In the genomic region with DNA sequence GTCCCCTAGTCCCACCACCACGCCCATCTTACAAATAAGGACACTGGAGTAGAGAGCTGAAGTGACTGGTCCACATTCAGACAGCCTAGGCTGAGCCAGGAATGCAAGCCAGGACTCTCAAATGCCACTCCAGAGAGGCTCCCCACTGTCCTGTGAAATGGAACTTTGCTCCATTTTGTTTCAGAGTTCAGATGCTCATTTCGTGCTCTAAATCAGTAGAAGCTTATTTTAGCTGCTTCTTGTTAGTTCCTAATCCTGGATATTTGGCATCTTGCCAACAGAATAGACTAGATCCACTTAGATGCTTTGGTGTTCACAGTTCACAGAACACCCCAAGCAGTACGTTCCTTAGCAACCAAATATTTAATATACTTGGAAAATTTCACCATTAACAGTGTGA, we compare ENCODE assay signal across 12 cellular contexts. TPM values are rescaled to one million over a fixed set of nuclear protein-coding genes. Genes with fewer than 3 reads are reported as not detected.
DNase-seq lines count a peak whose midpoint lies in the region; ATAC-seq and TF ChIP-seq lines count a peak whose summit lies in the region.
"Had no signal": no experiment of that assay in that cellular context is flagged by ENCODE, and none has a peak within 500 bp of the region (broad histone marks: within the 10 kb centered on the region; RNA-seq: fewer than 3 reads in every experiment).

No MANE protein-coding gene starts in this region.

- no peaks in the 10 kb centered on the region for H3K27me3 ChIP-seq in adrenal gland

- H3K4me1 ChIP-seq in adrenal gland (replicated peaks in 1 of 2), result no peaks in the 10 kb centered on the region

- no peaks in the 10 kb centered on the region for H3K9me3 ChIP-seq in adrenal gland (replicated peaks in 1 of 3)

- no peak overlapping the region for H3K27ac ChIP-seq in adrenal gland

- H3K36me3 ChIP-seq in adrenal gland (replicated peaks in 1 of 2), result peaks cover 0 to 19% of the 10 kb centered on the region in 2 donors

- peak; percentile 7 for DNase-seq in COLO829 (ENCODE audit: low spot score)
- peak; percentile 34 for DNase-seq in NCI-H748 (lab: John Stamatoyannopoulos, UW; ENCODE audit: unreplicated experiment)
- peak; percentile 41 for DNase-seq in fibroblast of pulmonary artery (ENCODE audit: low read depth)
- DNase-seq in non-pigmented ciliary epithelial cell (ENCODE audit: low read depth), result peak; percentile 4
- DNase-seq in cerebellar nuclear complex (lab: John Stamatoyannopoulos, UW), result no peak
- no peak for DNase-seq in MV-4-11 (lab: John Stamatoyannopoulos, UW)
- DNase-seq in adrenal gland, result no peak
- DNase-seq: activated naive CD4-positive, alpha-beta T cell treated with Interleukin-2 at 50 U/mL for 16 hours; nephron progenitor cell had no signal

- WGBS in adrenal gland, 4 donors, result 68 to 83% (median 73%) methylated on average over 3 of the region's 3 CpGs

- intact Hi-C loops in adrenal gland (cut with DNase I), result no loop called here

- no peak for TF ChIP-seq CTCF in fibroblast of pulmonary artery (IDR thresholded peaks at IDR 0.05; ENCODE audit: low read length, missing control alignments)
- no peak for TF ChIP-seq CTCF in adrenal gland (IDR thresholded peaks at IDR 0.05)

- H3K4me3 ChIP-seq in fibroblast of pulmonary artery (replicated peaks; ENCODE audit: low read depth, low read length) (no peak overlapping the region), adrenal gland (no peak overlapping the region)

- no peak for TF ChIP-seq POLR2A in adrenal gland (IDR thresholded peaks at IDR 0.05)

- no peak for ATAC-seq in HG02588 (IDR thresholded peaks at IDR 0.05; ENCODE audit: unreplicated experiment)
- ATAC-seq: Panc1, WTC11 had no signal

RNA-seq across cellular contexts. Expression of a gene that starts 7.4 kb away (rescaled TPM):
- total RNA-seq in adrenal gland, result under 1 TPM in 2 of 8 donors, not detected in 6; 0.11 to 0.26 TPM
- under 1 TPM in 2 of 3 donors, not detected in 1; 0.24 to 0.27 TPM for polyA plus RNA-seq in adrenal gland
- total RNA-seq: WTC11 had no signal

RNA-seq across cellular contexts. Expression of a gene that starts 48.7 kb away (rescaled TPM):
- 10 to 100 TPM in 7 of 8 donors, 1 to 10 TPM in 1; 8.1 to 32.9 (median 15.4) TPM for total RNA-seq in adrenal gland
- polyA plus RNA-seq in adrenal gland, result 10 to 100 TPM; 13.3 to 35.9 (median 21.7) TPM

RNA-seq across cellular contexts. Expression of a gene that starts 54.8 kb away (rescaled TPM):
- total RNA-seq in adrenal gland, result 100 to 1,000 TPM in 1 of 8 donors, 10 to 100 TPM in 7; 41.1 to 122 (median 58.5) TPM
- 10 to 100 TPM; 53.9 to 86.7 (median 72.2) TPM for polyA plus RNA-seq in adrenal gland

RNA-seq across cellular contexts. Expression of a gene that starts 55.1 kb away (rescaled TPM):
- 10 to 100 TPM; 20.5 to 56.3 (median 34.3) TPM for total RNA-seq in adrenal gland
- polyA plus RNA-seq in adrenal gland, result 100 to 1,000 TPM in 1 of 3 donors, 10 to 100 TPM in 2; 48.8 to 103 (median 51.9) TPM

Comparison
In these comparisons a context has a peak if more than half of its experiments do, and no peak if none do; other contexts are left out.
1. DNase-seq: peak in COLO829 (single experiment), NCI-H748 (single experiment), fibroblast of pulmonary artery (single experiment) and non-pigmented ciliary epithelial cell (single experiment); none in cerebellar nuclear complex (0 of 2), MV-4-11 (single experiment) and adrenal gland (0 of 7).